ENCODE assay signal across 1 cellular context in genomic region chr20:47354710-47355488, GRCh38.
A peak's percentile ranks its signal among the peaks of the same experiment; 100 is the strongest.
TF ChIP-seq lines count a peak whose summit lies in the region.

No MANE protein-coding gene starts in this region.

TF ChIP-seq in K562, 482 proteins besides CTCF, POLR2A, EP300 and RAD21 (continued from another document and continues in another):
- TF ChIP-seq ZBTB40 (IDR thresholded peaks at IDR 0.05) (0 out of 2 replicates have a peak, but pooled peaks have one; percentile 17), ZBTB40 (CRISPR knock-in tag; IDR thresholded peaks at IDR 0.05) (no peak), ZNF253 (CRISPR knock-in tag; conservative IDR thresholded peaks at IDR 0.05) (no peak), AFF1 (IDR thresholded peaks at IDR 0.05; ENCODE audit: low read depth in 1 of 2, partially characterized antibody in 2 of 2) (peak; percentile 18 to 73), E2F1 (CRISPR knock-in tag; IDR thresholded peaks at IDR 0.05) (no peak), CBX1 (IDR thresholded peaks at IDR 0.05; ENCODE audit: low read depth) (no peak), TAF1 (IDR thresholded peaks at IDR 0.05; ENCODE audit: control insufficient read depth, extremely low read depth, insufficient read depth, low read length, severe bottlenecking) (peak; percentile 24), ZC3H11A (IDR thresholded peaks at IDR 0.05; ENCODE audit: low read depth, low read length) (no peak), ZNF217 (CRISPR knock-in tag; IDR thresholded peaks at IDR 0.05) (no peak), CBX2 (IDR thresholded peaks at IDR 0.05; ENCODE audit: insufficient read depth, low read length, poor library complexity, severe bottlenecking) (no peak), BHLHE40 (IDR thresholded peaks at IDR 0.05; ENCODE audit: low read length) (no peak), KLF6 (CRISPR knock-in tag; IDR thresholded peaks at IDR 0.05; ENCODE audit: borderline replicate concordance) (peak; percentile 80; the same call in 1 of the 2 replicates), HDAC1 (IDR thresholded peaks at IDR 0.05) (peak in 1 of 2 experiments; percentile 69; a peak in 2 of 4 replicates), ZNF121 (CRISPR knock-in tag; conservative IDR thresholded peaks at IDR 0.05) (no peak), FOXK2 (conservative IDR thresholded peaks at IDR 0.05 in 1 of 2, IDR thresholded peaks at IDR 0.05 in 1 of 2; ENCODE audit: low read depth in 2 of 2) (peak; percentile 63 to 70), ELF2 (CRISPR knock-in tag; IDR thresholded peaks at IDR 0.05) (peak; percentile 41; the same call in 1 of the 2 replicates), POLR2AphosphoS5 (IDR thresholded peaks at IDR 0.05; ENCODE audit: control insufficient read depth, insufficient read depth, low read depth, low read length) (peak; percentile 40; the same call in 1 of the 2 replicates), ZNF318 (IDR thresholded peaks at IDR 0.05; ENCODE audit: borderline replicate concordance in 1 of 2, low read depth in 1 of 2) (no peak), CEBPZ (IDR thresholded peaks at IDR 0.05; ENCODE audit: borderline replicate concordance, low read depth, low read length) (no peak)
